Comparison of ENCODE assay signal across 26 cellular contexts in genomic region chr1:237206065-237206414, GRCh38.
DNase-seq lines count a peak whose midpoint lies in the region; ATAC-seq, FAIRE-seq and TF ChIP-seq lines count a peak whose summit lies in the region.
"Had no signal": no experiment of that assay in that cellular context is flagged by ENCODE, and none has a peak within 500 bp of the region (broad histone marks: within the 10 kb centered on the region; RNA-seq: fewer than 3 reads in every experiment).

No MANE protein-coding gene starts in this region.

- H3K27me3 ChIP-seq in heart left ventricle (no peaks in the 10 kb centered on the region), H7 (ENCODE audit: control insufficient read depth, insufficient read depth, low read length) (no peaks in the 10 kb centered on the region), K562 (ENCODE audit: control insufficient read depth in 2 of 2, insufficient read depth in 2 of 2, low read length in 2 of 2) (no peaks in the 10 kb centered on the region), vagina (no peaks in the 10 kb centered on the region)
- H3K27me3 ChIP-seq: BE2C; BLaER1 treated with 17β-estradiol and CSF1 and Interleukin-3, amounts not matched to agents 10 nM and 100 nM had no signal

- DNase-seq in heart left ventricle (no peak), left ventricle myocardium superior (no peak), H7 (peak; percentile 10), K562 (ENCODE audit: extremely low read depth in 1 of 4, low spot score in 3 of 4) (no peak), vagina (ENCODE audit: extremely low spot score in 2 of 2) (no peak), HEK293T (ENCODE audit: extremely low spot score) (no peak)
- DNase-seq: 8988T; ACHN; AML-193; BE2C; CD4-positive, alpha-beta T cell; CD8-positive, alpha-beta memory T cell; DMS 273 treated with DMSO at 0.1 percent for 48 hours; DMS79; EL; GDM1; HCEC 1CT; HFFc6 had no signal

- no peak overlapping the region for H3K4me2 ChIP-seq in K562 (ENCODE audit: insufficient read depth, low read length)
- H3K4me2 ChIP-seq: A549; BLaER1 treated with 17β-estradiol and CSF1 and Interleukin-3, amounts not matched to agents 10 nM and 100 nM; GM23338 had no signal

- H3K9ac ChIP-seq in K562 (ENCODE audit: insufficient read depth in 1 of 2, low read depth in 2 of 2, low read length in 2 of 2) = no peak overlapping the region
- H3K9ac ChIP-seq: BLaER1 treated with 17β-estradiol and CSF1 and Interleukin-3, amounts not matched to agents 10 nM and 100 nM had no signal

- H4K20me1 ChIP-seq in K562 (replicated peaks; ENCODE audit: control insufficient read depth, insufficient read depth, low read length) = no peaks in the 10 kb centered on the region
- H4K20me1 ChIP-seq: BLaER1 treated with 17β-estradiol and CSF1 and Interleukin-3, amounts not matched to agents 10 nM and 100 nM had no signal

- H3K36me3 ChIP-seq in heart left ventricle (peaks cover 0 to 9% (median 0%) of the 10 kb centered on the region in 9 donors), H7 (replicated peaks; ENCODE audit: control insufficient read depth, insufficient read depth, low read length) (no peaks in the 10 kb centered on the region), K562 (ENCODE audit: control insufficient read depth, insufficient read depth, low read length) (no peaks in the 10 kb centered on the region), vagina (no peaks in the 10 kb centered on the region)
- H3K36me3 ChIP-seq: BE2C; BLaER1 treated with 17β-estradiol and CSF1 and Interleukin-3, amounts not matched to agents 10 nM and 100 nM had no signal

- H3K27ac ChIP-seq in heart left ventricle = peak overlapping the region in 1 of 12 donors; percentile 31
- H3K27ac ChIP-seq in K562 (ENCODE audit: extremely low read depth, low read depth, low read length) = no peak overlapping the region
- H3K27ac ChIP-seq in vagina = peak overlapping the region; percentile 5
- H3K27ac ChIP-seq: A549; BLaER1 treated with 17β-estradiol and CSF1 and Interleukin-3, amounts not matched to agents 10 nM and 100 nM had no signal

- in situ Hi-C loops in K562 (cut with MboI) = no loop called here

- no peak overlapping the region for H2AFZ ChIP-seq in K562 (ENCODE audit: low read depth, low read length)
- H2AFZ ChIP-seq: GM23338 had no signal

- no peak for TF ChIP-seq POLR2A in heart left ventricle (IDR thresholded peaks at IDR 0.05)
- no peak for TF ChIP-seq POLR2A in K562 (conservative IDR thresholded peaks at IDR 0.05)
- no peak for TF ChIP-seq POLR2A in vagina (IDR thresholded peaks at IDR 0.05)

- TF ChIP-seq CTCF in heart left ventricle (IDR thresholded peaks at IDR 0.05) (no peak), K562 (IDR thresholded peaks at IDR 0.05 in 2 of 3, conservative IDR thresholded peaks at IDR 0.05 in 1 of 3; ENCODE audit: insufficient read depth in 2 of 3, low read depth in 1 of 3, low read length in 3 of 3) (no peak), vagina (IDR thresholded peaks at IDR 0.05) (no peak)

- no peaks in the 10 kb centered on the region for H3K79me2 ChIP-seq in K562 (ENCODE audit: control insufficient read depth, insufficient read depth, low read length)

- no peak for FAIRE-seq in K562 (lab: Jason Lieb, UNC)
- FAIRE-seq: A549, D721Med, GM12878, GM19239, H54 had no signal

- no peak for TF ChIP-seq EP300 in K562 (IDR thresholded peaks at IDR 0.05; ENCODE audit: low read length)

- no peak for TF ChIP-seq RAD21 in K562 (CRISPR knock-in tag; conservative IDR thresholded peaks at IDR 0.05 in 1 of 2, IDR thresholded peaks at IDR 0.05 in 1 of 2)

- H3K9me1 ChIP-seq in K562 (ENCODE audit: control insufficient read depth, insufficient read depth, low read length) = no peaks in the 10 kb centered on the region

- no TSS peak for BruUV-seq in K562 (replicated peaks; lab: Mats Ljungman, UMichigan)

- POLR2A ChIA-PET in K562 (lab: Yijun Ruan, JAX) = no interaction called here
- POLR2A ChIA-PET in HEK293T (lab: Yijun Ruan, JAX) = no interaction called here

- CTCF ChIA-PET in K562 (lab: Yijun Ruan, JAX; ENCODE audit: low intra/inter-chr PET ratio) = no interaction called here
- CTCF ChIA-PET in HEK293T (lab: Yijun Ruan, JAX) = no interaction called here

- intact Hi-C loops in heart left ventricle (cut with DNase I) (no loop called here), left ventricle myocardium superior (cut with micrococcal nuclease) (no loop called here), K562 (cut with micrococcal nuclease) (no loop called here), vagina (cut with DNase I) (no loop called here)

- WGBS in heart left ventricle, 4 donors = 38 to 49% (median 44%) methylated on average over 6 of the region's 6 CpGs
- under 1% methylated on average over 6 of the region's 6 CpGs for WGBS in K562 (ENCODE audit: insufficient coverage, low coverage, missing lambda C conversion rate)

- H3K4me1 ChIP-seq in heart left ventricle (peaks cover 0 to 83% (median 19%) of the 10 kb centered on the region in 12 donors), K562 (replicated peaks in 1 of 2; ENCODE audit: control insufficient read depth in 2 of 2, insufficient read depth in 2 of 2, low read length in 2 of 2) (no peaks in the 10 kb centered on the region), vagina (no peaks in the 10 kb centered on the region)
- H3K4me1 ChIP-seq: A549; BE2C; BLaER1 treated with 17β-estradiol and CSF1 and Interleukin-3, amounts not matched to agents 10 nM and 100 nM had no signal

- H3K4me3 ChIP-seq in heart left ventricle (peak overlapping the region in 1 of 12 donors; percentile 19), H7 (ENCODE audit: insufficient read depth, low read depth, low read length) (no peak overlapping the region), K562 (no peak overlapping the region), vagina (no peak overlapping the region)
- H3K4me3 ChIP-seq: A549; BLaER1 treated with 17β-estradiol and CSF1 and Interleukin-3, amounts not matched to agents 10 nM and 100 nM; GM12878; GM23338 had no signal

- ATAC-seq in heart left ventricle = peak in 3 of 4 donors; percentile 3 to 21 (median 21)
- no peak for ATAC-seq in left ventricle myocardium superior
- ATAC-seq in K562 = peak; percentile 25; the same call in 1 of the 3 replicates
- ATAC-seq in HG03025 (IDR thresholded peaks at IDR 0.05; ENCODE audit: low FRiP score, unreplicated experiment) = no peak
- ATAC-seq: GM12878, GM23338 had no signal

- H3K9me3 ChIP-seq in heart left ventricle (no peaks in the 10 kb centered on the region), K562 (replicated peaks; ENCODE audit: control insufficient read depth, insufficient read depth, low read depth, low read length) (no peaks in the 10 kb centered on the region), vagina (no peaks in the 10 kb centered on the region)
- H3K9me3 ChIP-seq: A549; BE2C; BLaER1 treated with 17β-estradiol and CSF1 and Interleukin-3, amounts not matched to agents 10 nM and 100 nM had no signal

TF ChIP-seq in K562, 482 proteins besides CTCF, POLR2A, EP300 and RAD21:
- TF ChIP-seq YBX1 (IDR thresholded peaks at IDR 0.05) (no peak), MIER1 (IDR thresholded peaks at IDR 0.05; ENCODE audit: low read depth) (no peak), CEBPB (tag; IDR thresholded peaks at IDR 0.05) (peak; percentile 0; the same call in 1 of the 2 replicates), HES1 (IDR thresholded peaks at IDR 0.05; ENCODE audit: low read depth) (no peak), C11orf30 (IDR thresholded peaks at IDR 0.05; ENCODE audit: low read depth) (no peak), HOXB6 (CRISPR knock-in tag; IDR thresholded peaks at IDR 0.05; ENCODE audit: borderline replicate concordance) (no peak), BACH1 (tag; IDR thresholded peaks at IDR 0.05) (no peak), SP2 (IDR thresholded peaks at IDR 0.05; ENCODE audit: extremely low read depth, low read depth, low read length, poor library complexity, severe bottlenecking) (no peak)

TF ChIP-seq in HEK293T, 16 proteins besides CTCF, POLR2A, EP300 and RAD21:
- TF ChIP-seq ZNF384 (IDR thresholded peaks at IDR 0.05) = no peak
- no peak for TF ChIP-seq FOXA1 (IDR thresholded peaks at IDR 0.05)
- TF ChIP-seq FOXK2 (IDR thresholded peaks at IDR 0.05) = no peak
- no peak for TF ChIP-seq SUZ12 (IDR thresholded peaks at IDR 0.05)
- TF ChIP-seq TARDBP (IDR thresholded peaks at IDR 0.05) = no peak
- TF ChIP-seq L3MBTL2 (conservative IDR thresholded peaks at IDR 0.05) = no peak
- TF ChIP-seq NFRKB (IDR thresholded peaks at IDR 0.05) = no peak
- no peak for TF ChIP-seq LEF1 (IDR thresholded peaks at IDR 0.05; ENCODE audit: borderline replicate concordance)
- TF ChIP-seq ARNT (IDR thresholded peaks at IDR 0.05) = no peak
- TF ChIP-seq SP1 (IDR thresholded peaks at IDR 0.05) = no peak
- no peak for TF ChIP-seq HDGF (IDR thresholded peaks at IDR 0.05; ENCODE audit: borderline replicate concordance)
- no peak for TF ChIP-seq FOXM1 (IDR thresholded peaks at IDR 0.05; ENCODE audit: borderline replicate concordance)
- no peak for TF ChIP-seq CTBP1 (IDR thresholded peaks at IDR 0.05; ENCODE audit: borderline replicate concordance)
- no peak for TF ChIP-seq ELF4 (IDR thresholded peaks at IDR 0.05)
- TF ChIP-seq BHLHE40 (IDR thresholded peaks at IDR 0.05; ENCODE audit: borderline replicate concordance) = no peak
- TF ChIP-seq PKNOX1 (IDR thresholded peaks at IDR 0.05) = no peak

Comparison
In these comparisons a context has a peak if more than half of its experiments do, and no peak if none do; other contexts are left out.
1. ATAC-seq: peak in heart left ventricle (3 of 4) and K562 (single experiment); none in left ventricle myocardium superior (single experiment) and HG03025 (single experiment).